14 cellular contexts compared by ENCODE assay signal in the genomic region with DNA sequence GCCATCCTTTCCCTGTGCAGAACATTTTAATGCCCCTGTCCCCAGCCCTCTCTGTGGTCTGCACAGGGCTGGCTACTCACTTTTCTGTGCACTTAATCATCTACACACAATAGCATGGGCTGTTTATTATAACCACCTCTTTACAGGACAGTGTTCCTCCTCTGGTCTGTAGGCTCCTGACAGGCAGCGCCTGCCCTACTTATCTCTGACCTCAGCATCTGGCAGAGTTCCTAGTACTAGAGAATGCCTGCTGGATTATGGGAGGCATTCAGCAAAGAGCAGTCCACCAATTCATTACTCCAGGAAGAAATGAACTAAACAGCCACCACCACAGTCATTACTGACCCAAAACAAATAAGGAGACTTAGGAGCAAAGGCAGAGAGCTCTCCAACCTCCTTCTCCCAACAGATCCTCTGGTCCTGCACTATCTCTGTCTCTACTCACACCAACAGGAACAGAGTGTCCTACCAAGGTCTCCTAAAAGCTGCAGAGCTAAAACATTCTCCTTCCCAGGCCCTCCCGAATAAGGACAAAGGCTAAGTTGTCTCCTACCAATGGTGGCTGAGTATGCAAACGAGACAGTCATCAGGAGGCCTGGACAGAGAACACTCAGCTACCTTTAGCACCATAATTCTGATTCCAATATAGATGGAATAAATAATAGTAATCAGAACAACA.
DNase-seq lines count a peak whose midpoint lies in the region; ATAC-seq and TF ChIP-seq lines count a peak whose summit lies in the region.
"Had no signal": no experiment of that assay in that cellular context is flagged by ENCODE, and none has a peak within 500 bp of the region (broad histone marks: within the 10 kb centered on the region; RNA-seq: fewer than 3 reads in every experiment).

No MANE protein-coding gene starts in this region.

- POLR2A ChIA-PET in BJ (lab: Charles Lee) = interaction anchor here (0.6 kb wide), 1 partner anchor 164 kb away, joined by 5 read pairs; no protein-coding TSS in a partner anchor

- no peaks in the 10 kb centered on the region for H3K9me3 ChIP-seq in osteoblast (ENCODE audit: low read depth, low read length)

- H3K4me2 ChIP-seq in osteoblast (ENCODE audit: insufficient read depth, low read length) = peak overlapping the region; percentile 9

- DNase-seq in BJ (ENCODE audit: low read depth) (peak; percentile 13), RPMI7951 (ENCODE audit: low read depth) (peak; percentile 72), fibroblast of the conjunctiva (ENCODE audit: low read depth) (peak; percentile 31), osteoblast (ENCODE audit: insufficient read length, low spot score, missing footprints) (peak; percentile 80), progenitor cell of endocrine pancreas (ENCODE audit: low spot score, unreplicated experiment) (no peak), 8988T (no peak), NCI-H1694 treated with DMSO at 0.1 percent for 48 hours (lab: John Stamatoyannopoulos, UW) (no peak)
- DNase-seq: activated T-cell treated with anti-CD3 and anti-CD28 coated beads, Interleukin-2, amount 50 U/mL, for 48 hours; DMS79 treated with DMSO at 0.1 percent for 48 hours; effector memory CD4-positive, alpha-beta T cell; NCI-H1930; SW 1271 had no signal

- H3K4me3 ChIP-seq in BJ (ENCODE audit: low read depth, low read length) (no peak overlapping the region), osteoblast (ENCODE audit: insufficient read depth, low read length) (no peak overlapping the region)

- H3K4me1 ChIP-seq in osteoblast (ENCODE audit: insufficient read depth, low read length) = peaks cover 45% of the 10 kb centered on the region

- no peak overlapping the region for H3K27ac ChIP-seq in osteoblast (ENCODE audit: low read depth, low read length)

- H4K20me1 ChIP-seq in osteoblast (ENCODE audit: insufficient read depth, low read length) = no peaks in the 10 kb centered on the region

- no peak for ATAC-seq in esophagus mucosa

- no peak for TF ChIP-seq CTCF in BJ (IDR thresholded peaks at IDR 0.05; ENCODE audit: insufficient read depth, low read depth, low read length)
- no peak for TF ChIP-seq CTCF in osteoblast (IDR thresholded peaks at IDR 0.05; ENCODE audit: extremely low read depth, low read depth, low read length)
- TF ChIP-seq CTCF in progenitor cell of endocrine pancreas (IDR thresholded peaks at IDR 0.05; ENCODE audit: unreplicated experiment) = no peak

- H3K27ac Mint-ChIP-seq in progenitor cell of endocrine pancreas = no peak overlapping the region
- H3K27ac Mint-ChIP-seq: memory B cell had no signal

- H3K4me3 Mint-ChIP-seq in progenitor cell of endocrine pancreas (ENCODE audit: low read depth) = no peak overlapping the region
- H3K4me3 Mint-ChIP-seq: memory B cell had no signal

- CTCF ChIA-PET in BJ (lab: Yijun Ruan, JAX) = interaction anchor here (2.1 kb wide), 1 partner anchor 91 kb away, joined by 5 read pairs; no protein-coding TSS in a partner anchor

- H2AFZ ChIP-seq in osteoblast (ENCODE audit: low read length) = peak overlapping the region; percentile 32

- no peaks in the 10 kb centered on the region for H3K36me3 ChIP-seq in BJ (ENCODE audit: control insufficient read depth, insufficient read depth, low read length)
- no peaks in the 10 kb centered on the region for H3K36me3 ChIP-seq in osteoblast (ENCODE audit: insufficient read depth, low read length)

- H3K36me3 Mint-ChIP-seq in progenitor cell of endocrine pancreas (ENCODE audit: insufficient read depth) = no peaks in the 10 kb centered on the region
- H3K36me3 Mint-ChIP-seq: memory B cell had no signal

- peaks cover 4% of the 10 kb centered on the region for H3K9me3 Mint-ChIP-seq in progenitor cell of endocrine pancreas (ENCODE audit: low read depth)

- no peaks in the 10 kb centered on the region for H3K4me1 Mint-ChIP-seq in progenitor cell of endocrine pancreas (ENCODE audit: low read depth)
- H3K4me1 Mint-ChIP-seq: memory B cell had no signal

- no peaks in the 10 kb centered on the region for H3K79me2 ChIP-seq in osteoblast (ENCODE audit: insufficient read depth, low read length)

- H3K27me3 ChIP-seq in BJ (ENCODE audit: control insufficient read depth, insufficient read depth, low read length) (no peaks in the 10 kb centered on the region), osteoblast (ENCODE audit: insufficient read depth, low read length) (no peaks in the 10 kb centered on the region)

- H3K27me3 Mint-ChIP-seq in progenitor cell of endocrine pancreas = peaks cover 4% of the 10 kb centered on the region
- H3K27me3 Mint-ChIP-seq: memory B cell had no signal

Comparison
In these comparisons a context has a peak if more than half of its experiments do, and no peak if none do; other contexts are left out.
1. DNase-seq: peak in BJ (single experiment), RPMI7951 (single experiment), fibroblast of the conjunctiva (single experiment) and osteoblast (single experiment); none in progenitor cell of endocrine pancreas (single experiment), 8988T (single experiment) and NCI-H1694 treated with DMSO at 0.1 percent for 48 hours (single experiment).